Comparison of ENCODE assay signal across 7 cellular contexts in genomic region chr7:46088486-46088885, GRCh38.
DNase-seq lines count a peak whose midpoint lies in the region; TF ChIP-seq lines count a peak whose summit lies in the region.
"Not testable (repeated sequence)": the region's sequence is repeated elsewhere in the genome, so short reads cannot be mapped to it uniquely, and the experiment has no call there.

No MANE protein-coding gene starts in this region.

- not testable (repeated sequence) for H3K23ac ChIP-seq in trophoblast cell (ENCODE audit: low read length)

- not testable (repeated sequence) for H3K4me3 ChIP-seq in NT2/D1 (ENCODE audit: insufficient read length, low read depth); choroid plexus epithelial cell (ENCODE audit: low read depth, low read length); neural progenitor cell; trophoblast cell (ENCODE audit: low read depth, low read length)

- not testable (repeated sequence) for H4K20me1 ChIP-seq in neural progenitor cell (ENCODE audit: low read depth)

- peak overlapping the region; percentile 56 for H2BK5ac ChIP-seq in trophoblast cell (ENCODE audit: low read depth, low read length, poor library complexity)

- not testable (repeated sequence) for H3K9me3 Mint-ChIP-seq in neural progenitor cell

- H3K9ac ChIP-seq in NT2/D1 (ENCODE audit: insufficient read length, low read depth); neural progenitor cell; trophoblast cell (ENCODE audit: low read length): not testable (repeated sequence)

- peak overlapping the region; percentile 4 for H3K14ac ChIP-seq in trophoblast cell (ENCODE audit: low read length)

- not testable (repeated sequence) for H3K27ac Mint-ChIP-seq in neural progenitor cell

- not testable (repeated sequence) for H3K36me3 ChIP-seq in NT2/D1 (ENCODE audit: insufficient read depth, insufficient read length, low read length); neural progenitor cell; trophoblast cell (ENCODE audit: control insufficient read depth in 1 of 2, insufficient read depth in 2 of 2, low read length in 2 of 2)

- not testable (repeated sequence) for TF ChIP-seq CTCF in choroid plexus epithelial cell (conservative IDR thresholded peaks at IDR 0.05; ENCODE audit: low read depth, low read length); neural progenitor cell (IDR thresholded peaks at IDR 0.05)

- DNase-seq in Daoy (ENCODE audit: low read depth) (peak; percentile 35), NT2/D1 (ENCODE audit: low read depth, low spot score) (peak; percentile 32), amniotic epithelial cell (ENCODE audit: low read depth) (peak; percentile 14), choroid plexus epithelial cell (ENCODE audit: low read depth) (peak; percentile 61), kidney tubule cell (ENCODE audit: low spot score) (peak; percentile 27), neural progenitor cell (ENCODE audit: low spot score) (peak; percentile 60)
- not testable (repeated sequence) for DNase-seq in trophoblast cell

- not testable (repeated sequence) for H3K79me1 ChIP-seq in trophoblast cell (ENCODE audit: low read length)

- H2BK120ac ChIP-seq in trophoblast cell (ENCODE audit: insufficient read depth, low read length, poor library complexity), result not testable (repeated sequence)

- H3K36me3 Mint-ChIP-seq in neural progenitor cell, result not testable (repeated sequence)

- H3F3A ChIP-seq in neural progenitor cell (ENCODE audit: low read depth), result not testable (repeated sequence)

- not testable (repeated sequence) for H3K18ac ChIP-seq in trophoblast cell (ENCODE audit: low read length)

- peak overlapping the region; percentile 11 for H2AFZ ChIP-seq in neural progenitor cell (replicated peaks)
- H2AFZ ChIP-seq in trophoblast cell (ENCODE audit: insufficient read depth, low read length, poor library complexity), result not testable (repeated sequence)

- peak overlapping the region; percentile 38 for H4K8ac ChIP-seq in trophoblast cell (ENCODE audit: low read depth, low read length)

- H3K27ac ChIP-seq in neural progenitor cell, result not testable (repeated sequence)
- peak overlapping the region; percentile 11 for H3K27ac ChIP-seq in trophoblast cell (ENCODE audit: low read depth, low read length)

- WGBS in trophoblast cell (ENCODE audit: extremely low coverage, insufficient coverage, insufficient read length), result no CpG with 5 or more reads among the region's 2 CpGs

- peak overlapping the region; percentile 28 for H3K4me2 ChIP-seq in neural progenitor cell
- not testable (repeated sequence) for H3K4me2 ChIP-seq in trophoblast cell (ENCODE audit: low read length)

- not testable (repeated sequence) for H3K9me3 ChIP-seq in NT2/D1 (ENCODE audit: insufficient read depth, low read length); neural progenitor cell (ENCODE audit: low read depth); trophoblast cell (ENCODE audit: insufficient read depth, low read depth, low read length)

- H2AK5ac ChIP-seq in trophoblast cell (ENCODE audit: low read length), result not testable (repeated sequence)

- H3K4me1 ChIP-seq in NT2/D1 (ENCODE audit: insufficient read depth, insufficient read length); trophoblast cell (ENCODE audit: control insufficient read depth in 1 of 2, insufficient read depth in 2 of 2, low read length in 2 of 2): not testable (repeated sequence)
- H3K4me1 ChIP-seq in neural progenitor cell, result peaks cover 12% of the 10 kb centered on the region

- H3K27me3 Mint-ChIP-seq in neural progenitor cell (ENCODE audit: insufficient read depth, low read depth), result not testable (repeated sequence)

- not testable (repeated sequence) for H3K4me3 Mint-ChIP-seq in neural progenitor cell

- peak overlapping the region; percentile 24 for H4K91ac ChIP-seq in trophoblast cell (ENCODE audit: low read depth, low read length)

- H3K79me2 ChIP-seq in neural progenitor cell (ENCODE audit: low read depth); trophoblast cell (ENCODE audit: control insufficient read depth, insufficient read depth, low read length, poor library complexity): not testable (repeated sequence)

- H3K4ac ChIP-seq in trophoblast cell (ENCODE audit: low read depth, low read length), result not testable (repeated sequence)

- H2BK12ac ChIP-seq in trophoblast cell (ENCODE audit: low read length), result peak overlapping the region; percentile 61

- not testable (repeated sequence) for H4K12ac ChIP-seq in trophoblast cell (ENCODE audit: low read depth, low read length)

- H3K4me1 Mint-ChIP-seq in neural progenitor cell, result not testable (repeated sequence)

- H3K27me3 ChIP-seq in NT2/D1 (ENCODE audit: insufficient read depth, insufficient read length); neural progenitor cell; trophoblast cell (ENCODE audit: insufficient read depth, low read length): not testable (repeated sequence)
